In the genomic region with DNA sequence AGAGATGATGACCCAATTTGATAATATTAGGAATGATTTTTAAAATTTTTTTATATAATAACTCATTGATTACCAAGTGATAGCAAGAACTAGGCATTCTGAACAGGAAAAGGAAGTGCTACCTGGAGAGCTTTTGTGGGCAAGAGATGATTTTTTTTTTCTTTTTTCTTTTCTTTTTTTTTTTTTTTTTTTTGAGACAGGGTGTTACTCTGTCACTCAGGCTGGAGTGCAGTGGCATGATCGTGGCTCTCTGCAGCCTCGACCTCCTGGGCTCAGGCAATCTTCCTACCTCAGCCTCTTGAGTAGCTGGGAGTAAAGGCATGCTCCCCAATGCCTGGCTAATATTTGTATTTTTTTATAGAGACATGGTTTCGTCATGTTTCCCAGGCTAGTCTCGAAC, we compare ENCODE assay signal across 17 cellular contexts. TPM values are rescaled to one million over a fixed set of nuclear protein-coding genes. Genes with fewer than 3 reads are reported as not detected.
DNase-seq lines count a peak whose midpoint lies in the region; ATAC-seq and TF ChIP-seq lines count a peak whose summit lies in the region.
"Had no signal": no experiment of that assay in that cellular context is flagged by ENCODE, and none has a peak within 500 bp of the region (broad histone marks: within the 10 kb centered on the region; RNA-seq: fewer than 3 reads in every experiment).

No MANE protein-coding gene starts in this region.

- intact Hi-C loops in CD4-positive, alpha-beta T cell (cut with DNase I, micrococcal nuclease): loop anchor here in 1 of 2 experiments (5.0 kb wide), 1 partner anchor 41 kb away; a partner anchor contains a TSS
- intact Hi-C loops in Caco-2 (cut with micrococcal nuclease; ENCODE audit: unreplicated experiment): no loop called here
- intact Hi-C loops in ascending aorta (cut with DNase I): no loop called here

- no peaks in the 10 kb centered on the region for H3K9me3 Mint-ChIP-seq in CD4-positive, alpha-beta T cell
- H3K9me3 Mint-ChIP-seq in Caco-2 (ENCODE audit: unreplicated experiment): no peaks in the 10 kb centered on the region
- no peaks in the 10 kb centered on the region for H3K9me3 Mint-ChIP-seq in naive thymus-derived CD8-positive, alpha-beta T cell
- H3K9me3 Mint-ChIP-seq: HFFc6 had no signal

- H3K27me3 ChIP-seq in CD4-positive, alpha-beta T cell (ENCODE audit: control insufficient read depth, insufficient read depth, low read length): no peaks in the 10 kb centered on the region
- no peaks in the 10 kb centered on the region for H3K27me3 ChIP-seq in Caco-2 (replicated peaks; ENCODE audit: control insufficient read depth, insufficient read depth, low read length)
- no peaks in the 10 kb centered on the region for H3K27me3 ChIP-seq in ascending aorta
- no peaks in the 10 kb centered on the region for H3K27me3 ChIP-seq in BE2C
- H3K27me3 ChIP-seq: dorsolateral prefrontal cortex, tibial artery had no signal

- H3K4me1 Mint-ChIP-seq in CD4-positive, alpha-beta T cell (ENCODE audit: low read depth): peaks cover 89% of the 10 kb centered on the region
- peaks cover 25% of the 10 kb centered on the region for H3K4me1 Mint-ChIP-seq in Caco-2 (ENCODE audit: low read depth, unreplicated experiment)
- H3K4me1 Mint-ChIP-seq in naive thymus-derived CD8-positive, alpha-beta T cell: peaks cover 55 to 91% (median 87%) of the 10 kb centered on the region in 4 donors

- peaks cover 19% of the 10 kb centered on the region for H3K36me3 Mint-ChIP-seq in CD4-positive, alpha-beta T cell (ENCODE audit: low read depth)
- H3K36me3 Mint-ChIP-seq in Caco-2 (ENCODE audit: insufficient read depth, unreplicated experiment): peaks cover 6% of the 10 kb centered on the region
- H3K36me3 Mint-ChIP-seq in naive thymus-derived CD8-positive, alpha-beta T cell: peaks cover 0 to 14% (median 0%) of the 10 kb centered on the region in 3 donors

- CTCF ChIA-PET in CD4-positive, alpha-beta T cell (lab: Charles Lee): interaction anchor here (0.7 kb wide), 2 partner anchors 33 to 127 kb away, joined by 3 read pairs; no protein-coding TSS in a partner anchor
- CTCF ChIA-PET in Caco-2 (lab: Charles Lee): interaction anchor here (0.6 kb wide), 1 partner anchor 13 kb away, joined by 3 read pairs; no protein-coding TSS in a partner anchor

- no peak for TF ChIP-seq CTCF in CD4-positive, alpha-beta T cell (IDR thresholded peaks at IDR 0.05)
- TF ChIP-seq CTCF in Caco-2 (IDR thresholded peaks at IDR 0.05; ENCODE audit: insufficient read depth in 1 of 2, low read depth in 1 of 2, low read length in 1 of 2, severe bottlenecking in 1 of 2, unreplicated experiment in 1 of 2): no peak
- no peak for TF ChIP-seq CTCF in ascending aorta (IDR thresholded peaks at IDR 0.05)
- TF ChIP-seq CTCF in BE2C (IDR thresholded peaks at IDR 0.05; ENCODE audit: low read depth, low read length): no peak

- peak overlapping the region; percentile 57 for H3K27ac ChIP-seq in CD4-positive, alpha-beta T cell (ENCODE audit: low read depth, low read length)
- peak overlapping the region; percentile 83 to 88 for H3K27ac ChIP-seq in ascending aorta
- H3K27ac ChIP-seq: tibial artery had no signal

- DNase-seq in CD4-positive, alpha-beta T cell: no peak
- DNase-seq in Caco-2: no peak
- DNase-seq in ascending aorta (ENCODE audit: low spot score in 2 of 2): no peak
- DNase-seq in naive thymus-derived CD8-positive, alpha-beta T cell: peak in 1 of 10 donors; percentile 39
- DNase-seq in COLO668 (lab: John Stamatoyannopoulos, UW; ENCODE audit: unreplicated experiment): no peak
- DNase-seq in DMS53 treated with DMSO at 0.1 percent for 48 hours (lab: John Stamatoyannopoulos, UW; ENCODE audit: unreplicated experiment): no peak
- no peak for DNase-seq in BE2C
- DNase-seq: activated effector memory CD4-positive, alpha-beta T cell treated with anti-CD3 and anti-CD28 coated beads, Interleukin-2, amount 50 U/mL, for 16 hours; dorsolateral prefrontal cortex; HFFc6; kidney; NCI-H187 treated with DMSO at 0.1 percent for 48 hours; NCI-H510A; stimulated activated CD4-positive, alpha-beta T cell treated with anti-CD3 and anti-CD28 coated beads, Interleukin-4, amount 100 ng/mL, for 24 hours; stimulated activated CD8-positive, alpha-beta memory T cell treated with anti-CD3 and anti-CD28 coated beads, Interleukin-4, amount 100 ng/mL, for 48 hours; tibial artery had no signal

- peak overlapping the region; percentile 91 for H3K27ac Mint-ChIP-seq in CD4-positive, alpha-beta T cell
- H3K27ac Mint-ChIP-seq in Caco-2 (ENCODE audit: unreplicated experiment): peak overlapping the region; percentile 23
- peak overlapping the region in 9 of 10 donors; percentile 87 to 95 (median 91) for H3K27ac Mint-ChIP-seq in naive thymus-derived CD8-positive, alpha-beta T cell
- H3K27ac Mint-ChIP-seq: HFFc6 had no signal

- no peaks in the 10 kb centered on the region for H3K27me3 Mint-ChIP-seq in CD4-positive, alpha-beta T cell
- H3K27me3 Mint-ChIP-seq in Caco-2 (ENCODE audit: insufficient read depth, unreplicated experiment): no peaks in the 10 kb centered on the region
- H3K27me3 Mint-ChIP-seq in naive thymus-derived CD8-positive, alpha-beta T cell: no peaks in the 10 kb centered on the region

- H3K4me3 ChIP-seq in Caco-2 (ENCODE audit: low read depth, low read length): no peak overlapping the region
- H3K4me3 ChIP-seq in ascending aorta: no peak overlapping the region
- no peak overlapping the region for H3K4me3 ChIP-seq in BE2C (ENCODE audit: low read depth, low read length)
- H3K4me3 ChIP-seq: dorsolateral prefrontal cortex, tibial artery had no signal

- BruUV-seq in Caco-2 (replicated peaks; lab: Mats Ljungman, UMichigan): no TSS peak

- H3K36me3 ChIP-seq in Caco-2 (ENCODE audit: control insufficient read depth, insufficient read depth, low read length) (no peaks in the 10 kb centered on the region), ascending aorta (peaks cover 0 to 4% of the 10 kb centered on the region in 2 donors), BE2C (no peaks in the 10 kb centered on the region)
- H3K36me3 ChIP-seq: tibial artery had no signal

- POLR2A ChIA-PET in CD4-positive, alpha-beta T cell (lab: Charles Lee): interaction anchor here (0.7 to 1.2 kb wide), 5 partner anchors 23 to 174 kb away, joined by 3 to 5 read pairs (median 4); a partner anchor contains a TSS
- POLR2A ChIA-PET in Caco-2 (lab: Charles Lee): interaction anchor here (0.6 to 0.7 kb wide), 2 partner anchors 174 to 716 kb away, joined by 3 to 27 read pairs; a partner anchor contains a TSS
- POLR2A ChIA-PET in naive thymus-derived CD8-positive, alpha-beta T cell (lab: Charles Lee): interaction anchor here (0.6 to 1.2 kb wide), 11 partner anchors 8 to 222 kb away, joined by 3 to 6 read pairs (median 3); a partner anchor contains a TSS

- H3K9me3 ChIP-seq in CD4-positive, alpha-beta T cell (ENCODE audit: control insufficient read depth, low read length): no peaks in the 10 kb centered on the region
- H3K9me3 ChIP-seq in Caco-2 (no peaks in the 10 kb centered on the region), ascending aorta (no peaks in the 10 kb centered on the region), BE2C (no peaks in the 10 kb centered on the region)
- H3K9me3 ChIP-seq: tibial artery had no signal

- peak; percentile 53 for ATAC-seq in CD4-positive, alpha-beta T cell (ENCODE audit: poor library complexity)
- peak; percentile 30 to 62 for ATAC-seq in naive thymus-derived CD8-positive, alpha-beta T cell
- no peak for ATAC-seq in GM18909 (IDR thresholded peaks at IDR 0.05; ENCODE audit: poor library complexity, unreplicated experiment)

- peaks cover 17% of the 10 kb centered on the region; the same call in 1 of the 2 replicates for H3K4me1 ChIP-seq in Caco-2
- peaks cover 15 to 34% of the 10 kb centered on the region in 2 donors for H3K4me1 ChIP-seq in ascending aorta
- peaks cover 3% of the 10 kb centered on the region for H3K4me1 ChIP-seq in BE2C

- peak overlapping the region; percentile 20 for H3K4me3 Mint-ChIP-seq in CD4-positive, alpha-beta T cell
- no peak overlapping the region for H3K4me3 Mint-ChIP-seq in Caco-2 (ENCODE audit: unreplicated experiment)
- H3K4me3 Mint-ChIP-seq in naive thymus-derived CD8-positive, alpha-beta T cell: peak overlapping the region; percentile 12 to 81 (median 59)
- H3K4me3 Mint-ChIP-seq: HFFc6 had no signal

RNA-seq across cellular contexts. Expression of a gene that starts 40.4 kb away (rescaled TPM):
- total RNA-seq in CD4-positive, alpha-beta T cell: 100 to 1,000 TPM; 110 to 111 TPM
- total RNA-seq in Caco-2 (2022): 22.1 and 23.5 TPM in 2 replicates
- total RNA-seq in ascending aorta: 22.4 TPM
- total RNA-seq in naive thymus-derived CD8-positive, alpha-beta T cell: 100 to 1,000 TPM; 134 to 142 TPM
- 100 to 1,000 TPM in 2 of 3 donors, 10 to 100 TPM in 1; 67.3 to 116 (median 115) TPM for polyA plus RNA-seq in naive thymus-derived CD8-positive, alpha-beta T cell
- 3.9 TPM for polyA plus RNA-seq in BE2C (2012; ENCODE audit: insufficient read depth, insufficient read length, low read depth)

Comparison
In these comparisons a context has a peak if more than half of its experiments do, and no peak if none do; other contexts are left out.
1. H3K27ac Mint-ChIP-seq: peak in every context shown above with its lines; median percentile 91 in CD4-positive, alpha-beta T cell; 91 in naive thymus-derived CD8-positive, alpha-beta T cell; 23 in Caco-2.